14 cellular contexts compared by ENCODE assay signal in the genomic region with DNA sequence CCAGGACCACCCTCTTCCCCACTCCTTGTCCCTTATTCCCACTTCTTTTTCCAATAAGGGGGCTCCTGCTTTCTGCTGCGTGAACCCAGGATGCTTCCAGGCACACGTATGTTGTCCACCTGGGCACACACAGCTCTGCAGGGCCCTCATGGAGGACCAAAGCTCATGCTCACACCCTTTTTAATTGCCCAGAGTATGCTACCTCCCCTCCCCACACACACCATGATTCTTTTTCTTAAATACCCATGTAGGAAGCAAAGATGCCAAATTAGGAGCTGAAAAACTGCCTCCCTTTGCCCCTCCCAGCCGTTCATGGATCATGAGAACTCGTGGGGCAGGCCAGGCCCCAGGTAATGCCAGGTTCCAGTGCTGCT.
"Had no signal": no experiment of that assay in that cellular context is flagged by ENCODE, and none has a peak within 500 bp of the region (broad histone marks: within the 10 kb centered on the region; RNA-seq: fewer than 3 reads in every experiment).

No MANE protein-coding gene starts in this region.

- H3K27ac ChIP-seq: ascending aorta, parathyroid adenoma, tibial artery, vagina, VCaP had no signal

- H3K36me3 ChIP-seq: ascending aorta, tibial artery, vagina had no signal

- H3K4me3 ChIP-seq: ascending aorta, tibial artery, vagina had no signal

- H3K9me3 ChIP-seq: ascending aorta, tibial artery, vagina had no signal

- H2AFZ ChIP-seq: parathyroid adenoma had no signal

- H3K36me3 Mint-ChIP-seq: stimulated activated effector memory CD8-positive, alpha-beta T cell treated with anti-CD3 and anti-CD28 coated beads, Interleukin-12 subunit alpha, Interleukin-12 subunit beta, amount 100 ng/mL, for 72 hours had no signal

- H3K27ac Mint-ChIP-seq: activated naive CD4-positive, alpha-beta T cell treated with anti-CD3 and anti-CD28 coated beads for 36 hours; activated T-helper 17 cell treated with anti-CD3 and anti-CD28 coated beads, Interleukin-2, amount 50 U/mL, for 72 hours; endodermal cell; stimulated activated effector memory CD8-positive, alpha-beta T cell treated with anti-CD3 and anti-CD28 coated beads, Interleukin-12 subunit alpha, Interleukin-12 subunit beta, amount 100 ng/mL, for 72 hours had no signal

- DNase-seq: activated CD4-positive, alpha-beta T cell treated with anti-CD3 and anti-CD28 coated beads, Interleukin-2, amount 50 U/mL, for 48 hours; activated naive CD4-positive, alpha-beta T cell treated with anti-CD3 and anti-CD28 coated beads for 36 hours; dorsolateral prefrontal cortex; endodermal cell; stimulated activated CD4-positive, alpha-beta T cell treated with anti-CD3 and anti-CD28 coated beads, Interleukin-12 subunit alpha, Interleukin-12 subunit beta, amount 100 ng/mL, for 4 hours; stimulated activated CD4-positive, alpha-beta T cell treated with anti-CD3 and anti-CD28 coated beads, Interleukin-2, amount 100 ng/mL, for 24 hours; tibial artery had no signal

- H3K27me3 Mint-ChIP-seq: activated T-helper 17 cell treated with anti-CD3 and anti-CD28 coated beads, Interleukin-2, amount 50 U/mL, for 72 hours had no signal

- ATAC-seq: activated T-helper 17 cell treated with anti-CD3 and anti-CD28 coated beads, Interleukin-2, amount 50 U/mL, for 72 hours; esophagus mucosa; stimulated activated effector memory CD8-positive, alpha-beta T cell treated with anti-CD3 and anti-CD28 coated beads, Interleukin-12 subunit alpha, Interleukin-12 subunit beta, amount 100 ng/mL, for 72 hours had no signal

- H3K27me3 ChIP-seq: ascending aorta, dorsolateral prefrontal cortex, tibial artery, vagina had no signal

- H3K4me3 Mint-ChIP-seq: activated naive CD4-positive, alpha-beta T cell treated with anti-CD3 and anti-CD28 coated beads for 36 hours; activated T-helper 17 cell treated with anti-CD3 and anti-CD28 coated beads, Interleukin-2, amount 50 U/mL, for 72 hours; endodermal cell; stimulated activated effector memory CD8-positive, alpha-beta T cell treated with anti-CD3 and anti-CD28 coated beads, Interleukin-12 subunit alpha, Interleukin-12 subunit beta, amount 100 ng/mL, for 72 hours had no signal

- H3K9me3 Mint-ChIP-seq: activated naive CD4-positive, alpha-beta T cell treated with anti-CD3 and anti-CD28 coated beads for 36 hours; activated T-helper 17 cell treated with anti-CD3 and anti-CD28 coated beads, Interleukin-2, amount 50 U/mL, for 72 hours; endodermal cell; stimulated activated effector memory CD8-positive, alpha-beta T cell treated with anti-CD3 and anti-CD28 coated beads, Interleukin-12 subunit alpha, Interleukin-12 subunit beta, amount 100 ng/mL, for 72 hours had no signal

- H3K4me1 ChIP-seq: parathyroid adenoma had no signal

- H3K79me2 ChIP-seq: parathyroid adenoma had no signal

- H3K9ac ChIP-seq: parathyroid adenoma had no signal
